Comparison of ENCODE assay signal across 19 cellular contexts in genomic region chr6:137894779-137895385, GRCh38. TPM values are rescaled to one million over a fixed set of nuclear protein-coding genes. Genes with fewer than 3 reads are reported as not detected.
DNase-seq lines count a peak whose midpoint lies in the region; ATAC-seq and TF ChIP-seq lines count a peak whose summit lies in the region.
"Had no signal": no experiment of that assay in that cellular context is flagged by ENCODE, and none has a peak within 500 bp of the region (broad histone marks: within the 10 kb centered on the region; RNA-seq: fewer than 3 reads in every experiment).

No MANE protein-coding gene starts in this region.

- no peak overlapping the region for H3K27ac ChIP-seq in PC-3 (ENCODE audit: low read length)
- H3K27ac ChIP-seq in neuronal stem cell (replicated peaks; ENCODE audit: low read length), result no peak overlapping the region
- H3K27ac ChIP-seq: BLaER1 treated with 17β-estradiol and CSF1 and Interleukin-3, amounts not matched to agents 10 nM and 100 nM; psoas muscle; transverse colon had no signal

- no peak overlapping the region for H4K91ac ChIP-seq in neuronal stem cell (ENCODE audit: low read depth, low read length, poor library complexity)

- no peaks in the 10 kb centered on the region for H3K79me2 ChIP-seq in PC-3 (ENCODE audit: low read length)

- H4K20me1 ChIP-seq in PC-3 (ENCODE audit: low read length), result no peaks in the 10 kb centered on the region
- H4K20me1 ChIP-seq: BLaER1 treated with 17β-estradiol and CSF1 and Interleukin-3, amounts not matched to agents 10 nM and 100 nM had no signal

- H2BK15ac ChIP-seq in neuronal stem cell (ENCODE audit: low read length), result no peak overlapping the region

- POLR2A ChIA-PET in PC-3 (lab: Charles Lee; ENCODE audit: unreplicated experiment), result no interaction called here
- POLR2A ChIA-PET in GM10248 (lab: Yijun Ruan, JAX), result no interaction called here

- no peak overlapping the region for H3K4ac ChIP-seq in neuronal stem cell (ENCODE audit: low read length)

- H3K9me3 ChIP-seq in PC-3 (ENCODE audit: low read length), result no peaks in the 10 kb centered on the region
- H3K9me3 ChIP-seq in neuronal stem cell (replicated peaks in 1 of 2; ENCODE audit: control insufficient read depth in 2 of 2, insufficient read depth in 1 of 2, low read depth in 1 of 2, low read length in 2 of 2), result no peaks in the 10 kb centered on the region
- H3K9me3 ChIP-seq: psoas muscle, SK-N-SH, transverse colon had no signal

- H3K79me1 ChIP-seq in neuronal stem cell (ENCODE audit: low read depth, low read length), result no peaks in the 10 kb centered on the region

- no peak overlapping the region for H2BK12ac ChIP-seq in neuronal stem cell (ENCODE audit: low read length)

- H3K9me2 ChIP-seq in PC-3 (replicated peaks; ENCODE audit: low read length), result no peaks in the 10 kb centered on the region
- H3K9me2 ChIP-seq: SK-N-SH had no signal

- no peak overlapping the region for H4K8ac ChIP-seq in neuronal stem cell (ENCODE audit: low read depth, low read length)

- no peak overlapping the region for H3K23ac ChIP-seq in neuronal stem cell (ENCODE audit: low read depth, low read length, poor library complexity)

- H3K4me2 ChIP-seq in PC-3 (ENCODE audit: low read length) (no peak overlapping the region), neuronal stem cell (ENCODE audit: insufficient read depth, low read length, poor library complexity, severe bottlenecking) (no peak overlapping the region)
- H3K4me2 ChIP-seq: BLaER1 treated with 17β-estradiol and CSF1 and Interleukin-3, amounts not matched to agents 10 nM and 100 nM; SK-N-SH had no signal

- H3K27me3 ChIP-seq in PC-3 (ENCODE audit: low read length) (no peaks in the 10 kb centered on the region), neuronal stem cell (ENCODE audit: control insufficient read depth in 3 of 3, insufficient read depth in 3 of 3, low read depth in 1 of 3, low read length in 3 of 3) (no peaks in the 10 kb centered on the region)
- H3K27me3 ChIP-seq: BLaER1 treated with 17β-estradiol and CSF1 and Interleukin-3, amounts not matched to agents 10 nM and 100 nM; transverse colon had no signal

- no peak overlapping the region for H3K18ac ChIP-seq in neuronal stem cell (ENCODE audit: low read length)

- TF ChIP-seq CTCF in PC-3 (conservative IDR thresholded peaks at IDR 0.05; ENCODE audit: low read depth, low read length) (no peak), epithelial cell of proximal tubule (conservative IDR thresholded peaks at IDR 0.05; ENCODE audit: low read depth, low read length) (no peak), omental fat pad (IDR thresholded peaks at IDR 0.05) (no peak), GM10248 (IDR thresholded peaks at IDR 0.05; ENCODE audit: control extremely low read depth, extremely low read depth, low read depth, missing control alignments) (no peak)

- ATAC-seq in PC-3, result peak; percentile 22; the same call in 1 of the 2 replicates
- ATAC-seq in omental fat pad (ENCODE audit: low FRiP score), result peak; percentile 34
- ATAC-seq in GM18519 (IDR thresholded peaks at IDR 0.05; ENCODE audit: low FRiP score, unreplicated experiment), result no peak
- ATAC-seq: psoas muscle; stimulated activated memory B cell treated with anti-CD40 and anti-IgM and Interleukin-4, amounts not matched to agents 10 μg/mL and 1 μg/mL and 100 μg/mL, for 72 hours had no signal

- H2AFZ ChIP-seq in PC-3 (ENCODE audit: low read length), result peak overlapping the region; percentile 32; the same call in 1 of the 2 replicates
- H2AFZ ChIP-seq in neuronal stem cell (ENCODE audit: low read length), result no peak overlapping the region

- intact Hi-C loops in PC-3 (cut with micrococcal nuclease), result no loop called here

- no peak overlapping the region for H2AK5ac ChIP-seq in neuronal stem cell (ENCODE audit: low read depth, low read length)

- CTCF ChIA-PET in PC-3 (lab: Charles Lee) (no interaction called here), GM10248 (lab: Yijun Ruan, JAX) (interaction anchor here (0.7 to 1.9 kb wide), 7 partner anchors 9 to 111 kb away, joined by 3 to 10 read pairs (median 5); no protein-coding TSS in a partner anchor)

- DNase-seq in GM03348 (ENCODE audit: low spot score) (peak; percentile 35), PC-3 (peak; percentile 37), epithelial cell of proximal tubule (ENCODE audit: low read depth) (peak; percentile 75), omental fat pad (ENCODE audit: low spot score) (no peak), GM10248 (ENCODE audit: extremely low spot score) (no peak), neuronal stem cell (ENCODE audit: low spot score) (no peak), SIG-M5 treated with dmso at 0.1 percent for 504 hours (lab: John Stamatoyannopoulos, UW; ENCODE audit: unreplicated experiment) (no peak)
- DNase-seq: activated gamma-delta T cell, head of caudate nucleus, NCI-H2107, NCI-H69, OCI-M1, psoas muscle, SK-N-SH, T1000, transverse colon had no signal

- H2BK5ac ChIP-seq in neuronal stem cell (ENCODE audit: low read length), result no peak overlapping the region

- H3K36me3 ChIP-seq in PC-3 (ENCODE audit: low read depth, low read length) (no peaks in the 10 kb centered on the region), neuronal stem cell (replicated peaks in 1 of 2; ENCODE audit: control insufficient read depth in 2 of 2, insufficient read depth in 2 of 2, low read length in 2 of 2) (no peaks in the 10 kb centered on the region)
- H3K36me3 ChIP-seq: BLaER1 treated with 17β-estradiol and CSF1 and Interleukin-3, amounts not matched to agents 10 nM and 100 nM; transverse colon had no signal

- BruUV-seq in PC-3 (replicated peaks; lab: Mats Ljungman, UMichigan), result no TSS peak

- no peak overlapping the region for H3K14ac ChIP-seq in neuronal stem cell (ENCODE audit: low read length)

- WGBS in neuronal stem cell (ENCODE audit: extremely low coverage in 2 of 2, insufficient read length in 2 of 2, insufficient replicate concordance in 1 of 2), 2 donors, result no CpG with 5 or more reads among the region's 4 CpGs

- H3K4me1 ChIP-seq in PC-3 (ENCODE audit: insufficient read depth, low read length) (peaks cover 17% of the 10 kb centered on the region), neuronal stem cell (ENCODE audit: control insufficient read depth in 2 of 2, insufficient read depth in 1 of 2, low read depth in 1 of 2, low read length in 2 of 2) (no peaks in the 10 kb centered on the region)
- H3K4me1 ChIP-seq: transverse colon had no signal

- H2BK120ac ChIP-seq in neuronal stem cell (ENCODE audit: low read depth, low read length), result no peak overlapping the region

- H3F3A ChIP-seq in PC-3 (ENCODE audit: low read length, unreplicated experiment), result no peaks in the 10 kb centered on the region

- H3K9ac ChIP-seq in PC-3 (ENCODE audit: low read length), result no peak overlapping the region
- no peak overlapping the region for H3K9ac ChIP-seq in neuronal stem cell (ENCODE audit: low read depth, low read length, poor library complexity)
- H3K9ac ChIP-seq: BLaER1 treated with 17β-estradiol and CSF1 and Interleukin-3, amounts not matched to agents 10 nM and 100 nM; SK-N-SH had no signal

- H3K4me3 ChIP-seq in PC-3 (ENCODE audit: low read length), result no peak overlapping the region
- H3K4me3 ChIP-seq in epithelial cell of proximal tubule (ENCODE audit: low read depth, low read length), result no peak overlapping the region
- H3K4me3 ChIP-seq in neuronal stem cell (ENCODE audit: low read length in 2 of 2), result no peak overlapping the region
- H3K4me3 ChIP-seq: BLaER1 treated with 17β-estradiol and CSF1 and Interleukin-3, amounts not matched to agents 10 nM and 100 nM; psoas muscle; transverse colon had no signal

RNA-seq across cellular contexts. Expression of gene TNFAIP3, which starts 27.8 kb away (rescaled TPM):
- total RNA-seq in PC-3 (2014; rRNA removed) (21.9 TPM in 2 replicates), epithelial cell of proximal tubule (10.6 and 13.6 TPM in 2 replicates), omental fat pad (100 to 1,000 TPM in 1 of 4 donors, 10 to 100 TPM in 3; 24.2 to 250 (median 44.5) TPM)
- polyA plus RNA-seq in neuronal stem cell (2013, experiment 1 of 2), result 4.0 TPM
- polyA plus RNA-seq in neuronal stem cell (2013, experiment 2 of 2), result 4.6 TPM

Comparison
In these comparisons a context has a peak if more than half of its experiments do, and no peak if none do; other contexts are left out.
1. DNase-seq: peak in GM03348 (single experiment), PC-3 (single experiment) and epithelial cell of proximal tubule (single experiment); none in omental fat pad (single experiment), GM10248 (single experiment), neuronal stem cell (single experiment) and SIG-M5 treated with dmso at 0.1 percent for 504 hours (single experiment).